23 cellular contexts compared by ENCODE assay signal in the genomic region with DNA sequence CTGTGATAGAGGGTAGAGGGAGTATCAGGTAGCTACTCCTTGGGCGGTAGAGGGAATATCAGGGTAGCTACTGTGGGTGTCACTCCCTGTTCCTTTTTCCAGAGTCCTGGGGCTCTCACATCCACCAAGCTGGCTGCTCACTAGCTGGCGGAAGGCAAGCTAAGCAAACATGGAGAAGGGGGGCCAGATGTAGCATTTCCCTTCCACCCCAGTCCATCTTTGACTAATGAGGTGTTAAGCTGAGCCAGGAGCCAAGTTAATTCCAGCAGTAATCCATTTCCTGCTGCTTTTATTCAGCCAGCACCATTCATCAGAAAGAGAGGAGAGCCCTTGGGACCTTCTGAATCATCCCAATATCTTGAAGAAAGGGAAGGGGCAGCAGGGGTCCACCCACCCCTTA.
DNase-seq lines count a peak whose midpoint lies in the region; ATAC-seq and TF ChIP-seq lines count a peak whose summit lies in the region.
"Had no signal": no experiment of that assay in that cellular context is flagged by ENCODE, and none has a peak within 500 bp of the region (broad histone marks: within the 10 kb centered on the region; RNA-seq: fewer than 3 reads in every experiment).

No MANE protein-coding gene starts in this region.

- intact Hi-C loops in esophagus muscularis mucosa (cut with DNase I) (no loop called here), ovary (cut with DNase I) (no loop called here)

- H4K20me1 ChIP-seq in fibroblast of lung (ENCODE audit: control insufficient read depth, extremely low read depth, insufficient read depth, low read length): no peaks in the 10 kb centered on the region

- H3K4me3 ChIP-seq in fibroblast of lung (replicated peaks in 1 of 4; ENCODE audit: control extremely low read depth in 1 of 4, insufficient read depth in 1 of 4, low read depth in 3 of 4, low read length in 4 of 4) (no peak overlapping the region), esophagus muscularis mucosa (no peak overlapping the region), ovary (no peak overlapping the region)
- H3K4me3 ChIP-seq: esophagus squamous epithelium, PC-9, SJSA1 had no signal

- H3K36me3 ChIP-seq in fibroblast of lung (ENCODE audit: control insufficient read depth, insufficient read depth, low read length) (no peaks in the 10 kb centered on the region), esophagus muscularis mucosa (peaks cover 0 to 37% (median 25%) of the 10 kb centered on the region in 4 donors), ovary (no peaks in the 10 kb centered on the region)

- TF ChIP-seq EP300 in esophagus muscularis mucosa (IDR thresholded peaks at IDR 0.05) (no peak), ovary (IDR thresholded peaks at IDR 0.05) (no peak)

- TF ChIP-seq POLR2A in esophagus muscularis mucosa (IDR thresholded peaks at IDR 0.05; ENCODE audit: low read depth): no peak
- TF ChIP-seq POLR2A in ovary (IDR thresholded peaks at IDR 0.05): no peak

- no peaks in the 10 kb centered on the region for H3K79me2 ChIP-seq in fibroblast of lung (ENCODE audit: control insufficient read depth, insufficient read depth, low read length)

- no peak overlapping the region for H3K9ac ChIP-seq in fibroblast of lung (ENCODE audit: insufficient read depth, low read length)

- no peaks in the 10 kb centered on the region for H3K27me3 ChIP-seq in fibroblast of lung (ENCODE audit: control insufficient read depth, insufficient read depth, low read length)
- H3K27me3 ChIP-seq in esophagus muscularis mucosa: no peaks in the 10 kb centered on the region
- H3K27me3 ChIP-seq in ovary: no peaks in the 10 kb centered on the region
- H3K27me3 ChIP-seq: brain microvascular endothelial cell, esophagus squamous epithelium, SJSA1 had no signal

- 24% methylated on average over 2 of the region's 2 CpGs for WGBS in esophagus muscularis mucosa
- 80 to 99% (median 95%) methylated on average over 2 of the region's 2 CpGs for WGBS in ovary, 3 donors

- H3K27me3 Mint-ChIP-seq in activated naive CD8-positive, alpha-beta T cell treated with anti-CD3 and anti-CD28 coated beads, Interleukin-2, amount 50 U/mL, for 24 hours: no peaks in the 10 kb centered on the region
- H3K27me3 Mint-ChIP-seq in activated naive CD8-positive, alpha-beta T cell treated with anti-CD3 and anti-CD28 coated beads for 36 hours: no peaks in the 10 kb centered on the region
- H3K27me3 Mint-ChIP-seq in T-helper 17 cell: no peaks in the 10 kb centered on the region
- H3K27me3 Mint-ChIP-seq: activated CD4-positive, alpha-beta T cell treated with anti-CD3 and anti-CD28 coated beads, Interleukin-2, amount 10 ng/mL, durations not matched to agents 24 days and 14 days had no signal

- no peak for ATAC-seq in activated naive CD8-positive, alpha-beta T cell treated with anti-CD3 and anti-CD28 coated beads, Interleukin-2, amount 50 U/mL, for 24 hours
- ATAC-seq in T-helper 17 cell (no peak), HG03457 (IDR thresholded peaks at IDR 0.05; ENCODE audit: unreplicated experiment) (no peak)
- ATAC-seq: stimulated activated naive CD8-positive, alpha-beta T cell treated with anti-CD3 and anti-CD28 coated beads, Interleukin-15, Interleukin-2, amounts not matched to agents 100 U/mL and 50 U/mL, for 24 hours had no signal

- DNase-seq in activated naive CD8-positive, alpha-beta T cell treated with anti-CD3 and anti-CD28 coated beads, Interleukin-2, amount 50 U/mL, for 24 hours: no peak
- no peak for DNase-seq in activated naive CD8-positive, alpha-beta T cell treated with anti-CD3 and anti-CD28 coated beads for 36 hours
- DNase-seq in T-helper 17 cell (no peak), fibroblast of lung (ENCODE audit: low read depth in 2 of 2) (peak; percentile 51 to 81), esophagus muscularis mucosa (ENCODE audit: extremely low spot score) (no peak), LoVo (ENCODE audit: low spot score) (no peak), ovary (no peak)
- DNase-seq: activated CD4-positive, alpha-beta T cell treated with anti-CD3 and anti-CD28 coated beads, Interleukin-2, amount 10 ng/mL, durations not matched to agents 24 days and 14 days; activated naive CD4-positive, alpha-beta T cell treated with Interleukin-2 at 50 U/mL for 16 hours; activated T-cell treated with anti-CD3 and anti-CD28 coated beads for 4 hours; brain microvascular endothelial cell; esophagus squamous epithelium; mesenchymal stem cell; NCI-H187; NCI-H524 treated with DMSO at 0.1 percent for 48 hours; PC-9; right cardiac atrium; stimulated activated naive CD8-positive, alpha-beta T cell treated with anti-CD3 and anti-CD28 coated beads, Interleukin-15, Interleukin-2, amounts not matched to agents 100 U/mL and 50 U/mL, for 24 hours; T-helper 9 cell; trophoblast cell had no signal

- H3K4me3 Mint-ChIP-seq in activated naive CD8-positive, alpha-beta T cell treated with anti-CD3 and anti-CD28 coated beads, Interleukin-2, amount 50 U/mL, for 24 hours: no peak overlapping the region
- H3K4me3 Mint-ChIP-seq in activated naive CD8-positive, alpha-beta T cell treated with anti-CD3 and anti-CD28 coated beads for 36 hours: no peak overlapping the region
- no peak overlapping the region for H3K4me3 Mint-ChIP-seq in T-helper 17 cell
- H3K4me3 Mint-ChIP-seq: activated CD4-positive, alpha-beta T cell treated with anti-CD3 and anti-CD28 coated beads, Interleukin-2, amount 10 ng/mL, durations not matched to agents 24 days and 14 days; neural crest cell had no signal

- H3K4me2 ChIP-seq in fibroblast of lung (ENCODE audit: extremely low read depth, insufficient read depth, low read length): no peak overlapping the region
- H3K4me2 ChIP-seq: PC-9 had no signal

- no peaks in the 10 kb centered on the region for H3K9me3 Mint-ChIP-seq in activated naive CD8-positive, alpha-beta T cell treated with anti-CD3 and anti-CD28 coated beads, Interleukin-2, amount 50 U/mL, for 24 hours
- H3K9me3 Mint-ChIP-seq in activated naive CD8-positive, alpha-beta T cell treated with anti-CD3 and anti-CD28 coated beads for 36 hours: no peaks in the 10 kb centered on the region
- H3K9me3 Mint-ChIP-seq: activated CD4-positive, alpha-beta T cell treated with anti-CD3 and anti-CD28 coated beads, Interleukin-2, amount 10 ng/mL, durations not matched to agents 24 days and 14 days; neural crest cell had no signal

- H3K27ac Mint-ChIP-seq in activated naive CD8-positive, alpha-beta T cell treated with anti-CD3 and anti-CD28 coated beads, Interleukin-2, amount 50 U/mL, for 24 hours: peak overlapping the region; percentile 19
- no peak overlapping the region for H3K27ac Mint-ChIP-seq in activated naive CD8-positive, alpha-beta T cell treated with anti-CD3 and anti-CD28 coated beads for 36 hours
- H3K27ac Mint-ChIP-seq in T-helper 17 cell: peak overlapping the region; percentile 53
- H3K27ac Mint-ChIP-seq: activated CD4-positive, alpha-beta T cell treated with anti-CD3 and anti-CD28 coated beads, Interleukin-2, amount 10 ng/mL, durations not matched to agents 24 days and 14 days had no signal

- H3K36me3 Mint-ChIP-seq in activated naive CD8-positive, alpha-beta T cell treated with anti-CD3 and anti-CD28 coated beads, Interleukin-2, amount 50 U/mL, for 24 hours (ENCODE audit: low read depth): peaks cover 9% of the 10 kb centered on the region
- H3K36me3 Mint-ChIP-seq in activated naive CD8-positive, alpha-beta T cell treated with anti-CD3 and anti-CD28 coated beads for 36 hours: peaks cover 4% of the 10 kb centered on the region
- H3K36me3 Mint-ChIP-seq in T-helper 17 cell (ENCODE audit: low read depth): no peaks in the 10 kb centered on the region

- H3K27ac ChIP-seq in fibroblast of lung (ENCODE audit: insufficient read depth, low read length) (no peak overlapping the region), esophagus muscularis mucosa (replicated peaks in 1 of 4) (no peak overlapping the region), ovary (no peak overlapping the region)
- H3K27ac ChIP-seq: brain microvascular endothelial cell, esophagus squamous epithelium, PC-9, SJSA1 had no signal

- peaks cover 2% of the 10 kb centered on the region for H3K4me1 Mint-ChIP-seq in activated naive CD8-positive, alpha-beta T cell treated with anti-CD3 and anti-CD28 coated beads, Interleukin-2, amount 50 U/mL, for 24 hours
- H3K4me1 Mint-ChIP-seq in activated naive CD8-positive, alpha-beta T cell treated with anti-CD3 and anti-CD28 coated beads for 36 hours: peaks cover 2% of the 10 kb centered on the region
- peaks cover 16% of the 10 kb centered on the region for H3K4me1 Mint-ChIP-seq in T-helper 17 cell

- no peak overlapping the region for H2AFZ ChIP-seq in fibroblast of lung (ENCODE audit: low read length)
- H2AFZ ChIP-seq: PC-9 had no signal

- H3K9me3 ChIP-seq in T-helper 17 cell (ENCODE audit: control insufficient read depth, low read length, poor library complexity, severe bottlenecking) (no peaks in the 10 kb centered on the region), fibroblast of lung (ENCODE audit: control insufficient read depth, insufficient read depth, low read depth, low read length) (no peaks in the 10 kb centered on the region), esophagus muscularis mucosa (no peaks in the 10 kb centered on the region), ovary (no peaks in the 10 kb centered on the region)
- H3K9me3 ChIP-seq: esophagus squamous epithelium, SJSA1 had no signal

- TF ChIP-seq CTCF in fibroblast of lung (conservative IDR thresholded peaks at IDR 0.05 in 1 of 2, IDR thresholded peaks at IDR 0.05 in 1 of 2; ENCODE audit: low read depth in 1 of 2, low read length in 2 of 2) (no peak), esophagus muscularis mucosa (IDR thresholded peaks at IDR 0.05) (no peak), ovary (IDR thresholded peaks at IDR 0.05) (no peak)

- peaks cover 18% of the 10 kb centered on the region for H3K4me1 ChIP-seq in fibroblast of lung (ENCODE audit: control insufficient read depth, extremely low read depth, insufficient read depth, low read length)
- peaks cover 4 to 29% (median 23%) of the 10 kb centered on the region in 4 donors for H3K4me1 ChIP-seq in esophagus muscularis mucosa
- no peaks in the 10 kb centered on the region for H3K4me1 ChIP-seq in ovary (ENCODE audit: insufficient read depth)
- H3K4me1 ChIP-seq: SJSA1 had no signal

Comparison
In these comparisons a context has a peak if more than half of its experiments do, and no peak if none do; other contexts are left out.
1. DNase-seq: peak in fibroblast of lung (2 of 2); none in activated naive CD8-positive, alpha-beta T cell treated with anti-CD3 and anti-CD28 coated beads, Interleukin-2, amount 50 U/mL, for 24 hours (single experiment), activated naive CD8-positive, alpha-beta T cell treated with anti-CD3 and anti-CD28 coated beads for 36 hours (single experiment), T-helper 17 cell (0 of 3), esophagus muscularis mucosa (single experiment), LoVo (single experiment) and ovary (0 of 5).